24 cellular contexts compared by ENCODE assay signal in genomic region chr7:70383369-70383768, GRCh38.
"Had no signal": no experiment of that assay in that cellular context is flagged by ENCODE, and none has a peak within 500 bp of the region (broad histone marks: within the 10 kb centered on the region; RNA-seq: fewer than 3 reads in every experiment).

No MANE protein-coding gene starts in this region.

- H3K36me3 Mint-ChIP-seq: activated naive CD4-positive, alpha-beta T cell treated with anti-CD3 and anti-CD28 coated beads, Interleukin-2, amount 50 U/mL, for 24 hours; naive thymus-derived CD4-positive, alpha-beta T cell; T-cell had no signal

- H3K9me3 Mint-ChIP-seq: stimulated activated naive CD8-positive, alpha-beta T cell treated with anti-CD3 and anti-CD28 coated beads, Interleukin-15, amount 100 ng/mL, for 72 hours; T-helper 2 cell treated with Interferon-gamma antibody and Interleukin-4, amounts not matched to agents 5 μg/mL and 100 μg/mL, for 36 hours had no signal

- H3K36me3 ChIP-seq: ascending aorta, breast epithelium, esophagus squamous epithelium, gastroesophageal sphincter, heart left ventricle, lower lobe of right lung, ovary, suprapubic skin, transverse colon had no signal

- H3K27me3 Mint-ChIP-seq: activated CD4-positive, alpha-beta T cell treated with anti-CD3 and anti-CD28 coated beads, Interleukin-2, amount 10 ng/mL, durations not matched to agents 24 days and 14 days; activated naive CD4-positive, alpha-beta T cell treated with anti-CD3 and anti-CD28 coated beads, Interleukin-2, amount 50 U/mL, for 24 hours; stimulated activated naive CD8-positive, alpha-beta T cell treated with anti-CD3 and anti-CD28 coated beads, Interleukin-15, amount 100 ng/mL, for 72 hours; T-cell had no signal

- H3K27me3 ChIP-seq: ascending aorta, breast epithelium, esophagus squamous epithelium, gastroesophageal sphincter, heart left ventricle, ovary, suprapubic skin, transverse colon had no signal

- H3K9me3 ChIP-seq: ascending aorta, breast epithelium, esophagus squamous epithelium, gastroesophageal sphincter, heart left ventricle, lower lobe of right lung, ovary, suprapubic skin, transverse colon had no signal

- ATAC-seq: activated CD4-positive, CD25-positive, alpha-beta regulatory T cell treated with anti-CD3 and anti-CD28 coated beads, Interleukin-2, amount 50 U/mL, for 24 hours; activated CD8-positive, alpha-beta T cell treated with anti-CD3 and anti-CD28 coated beads, Interleukin-2, amount 10 ng/mL, durations not matched to agents 7 days and 5 days; gastroesophageal sphincter; heart left ventricle; lower lobe of right lung; naive thymus-derived CD4-positive, alpha-beta T cell; right cardiac atrium; stimulated activated naive CD8-positive, alpha-beta T cell treated with anti-CD3 and anti-CD28 coated beads, Interleukin-15, amount 100 ng/mL, for 72 hours; T-cell had no signal

- H3K4me1 ChIP-seq: breast epithelium, lower lobe of right lung, suprapubic skin, transverse colon had no signal

- DNase-seq: activated CD4-positive, alpha-beta T cell treated with anti-CD3 and anti-CD28 coated beads, Interleukin-2, amount 10 ng/mL, durations not matched to agents 24 days and 14 days; activated CD8-positive, alpha-beta T cell treated with anti-CD3 and anti-CD28 coated beads, Interleukin-2, amount 10 ng/mL, durations not matched to agents 7 days and 5 days; activated gamma-delta T cell treated with Interleukin-2 at 50 U/mL for 16 hours; cerebellar nuclear complex; esophagus squamous epithelium; heart left ventricle; lower lobe of right lung; mesendoderm; naive thymus-derived CD4-positive, alpha-beta T cell; ovary; right cardiac atrium; stimulated activated CD4-positive, alpha-beta T cell treated with anti-CD3 and anti-CD28 coated beads, Interleukin-4, amount 100 ng/mL, for 4 hours; stimulated activated naive CD8-positive, alpha-beta T cell treated with anti-CD3 and anti-CD28 coated beads, Interleukin-15, amount 100 ng/mL, for 72 hours; T-cell; transverse colon had no signal

- H3K4me3 ChIP-seq: ascending aorta, breast epithelium, coronary artery, esophagus squamous epithelium, gastroesophageal sphincter, heart left ventricle, lower lobe of right lung, ovary, suprapubic skin, transverse colon had no signal

- H3K27ac ChIP-seq: ascending aorta, breast epithelium, coronary artery, esophagus squamous epithelium, gastroesophageal sphincter, heart left ventricle, lower lobe of right lung, ovary, suprapubic skin, transverse colon, VCaP had no signal

- H3K27ac Mint-ChIP-seq: activated CD4-positive, alpha-beta T cell treated with anti-CD3 and anti-CD28 coated beads, Interleukin-2, amount 10 ng/mL, durations not matched to agents 24 days and 14 days; activated CD8-positive, alpha-beta T cell treated with anti-CD3 and anti-CD28 coated beads, Interleukin-2, amount 10 ng/mL, durations not matched to agents 7 days and 5 days; activated naive CD4-positive, alpha-beta T cell treated with anti-CD3 and anti-CD28 coated beads, Interleukin-2, amount 50 U/mL, for 24 hours; naive thymus-derived CD4-positive, alpha-beta T cell; stimulated activated naive CD8-positive, alpha-beta T cell treated with anti-CD3 and anti-CD28 coated beads, Interleukin-15, amount 100 ng/mL, for 72 hours; T-cell; T-helper 2 cell treated with Interferon-gamma antibody and Interleukin-4, amounts not matched to agents 5 μg/mL and 100 μg/mL, for 36 hours had no signal

- H3K4me3 Mint-ChIP-seq: activated CD4-positive, alpha-beta T cell treated with anti-CD3 and anti-CD28 coated beads, Interleukin-2, amount 10 ng/mL, durations not matched to agents 24 days and 14 days; activated CD8-positive, alpha-beta T cell treated with anti-CD3 and anti-CD28 coated beads, Interleukin-2, amount 10 ng/mL, durations not matched to agents 7 days and 5 days; activated naive CD4-positive, alpha-beta T cell treated with anti-CD3 and anti-CD28 coated beads, Interleukin-2, amount 50 U/mL, for 24 hours; naive thymus-derived CD4-positive, alpha-beta T cell; stimulated activated naive CD8-positive, alpha-beta T cell treated with anti-CD3 and anti-CD28 coated beads, Interleukin-15, amount 100 ng/mL, for 72 hours; T-cell; T-helper 2 cell treated with Interferon-gamma antibody and Interleukin-4, amounts not matched to agents 5 μg/mL and 100 μg/mL, for 36 hours had no signal

- H3K4me1 Mint-ChIP-seq: activated CD4-positive, alpha-beta T cell treated with anti-CD3 and anti-CD28 coated beads, Interleukin-2, amount 10 ng/mL, durations not matched to agents 24 days and 14 days; activated naive CD4-positive, alpha-beta T cell treated with anti-CD3 and anti-CD28 coated beads, Interleukin-2, amount 50 U/mL, for 24 hours; naive thymus-derived CD4-positive, alpha-beta T cell; stimulated activated naive CD8-positive, alpha-beta T cell treated with anti-CD3 and anti-CD28 coated beads, Interleukin-15, amount 100 ng/mL, for 72 hours; T-cell had no signal
